Comparison of ENCODE assay signal across 23 cellular contexts in genomic region chr1:39694026-39694425, GRCh38. TPM values are rescaled to one million over a fixed set of nuclear protein-coding genes. Genes with fewer than 3 reads are reported as not detected.
DNase-seq lines count a peak whose midpoint lies in the region; FAIRE-seq lines count a peak whose summit lies in the region.
"Had no signal": no experiment of that assay in that cellular context is flagged by ENCODE, and none has a peak within 500 bp of the region (broad histone marks: within the 10 kb centered on the region; RNA-seq: fewer than 3 reads in every experiment).

No MANE protein-coding gene starts in this region.

- DNase-seq in stimulated activated CD4-positive, alpha-beta T cell treated with anti-CD3 and anti-CD28 coated beads, Interleukin-1b, Interleukin-23, amount 100 ng/mL, for 48 hours: peak; percentile 32
- no peak for DNase-seq in stimulated activated CD4-positive, alpha-beta T cell treated with anti-CD3 and anti-CD28 coated beads, Interleukin-4, amount 100 ng/mL, for 4 hours
- DNase-seq in RCC 7860 (ENCODE audit: low spot score): peak; percentile 46
- peak; percentile 33 for DNase-seq in glomerular visceral epithelial cell (ENCODE audit: extremely low spot score)
- no peak for DNase-seq in cerebellum (ENCODE audit: low spot score)
- no peak for DNase-seq in SHP77 treated with DMSO at 0.1 percent for 48 hours (lab: John Stamatoyannopoulos, UW)
- DNase-seq in NCI-H1092 (lab: John Stamatoyannopoulos, UW): no peak
- DNase-seq: activated CD4-positive, alpha-beta T cell treated with anti-CD3 and anti-CD28 coated beads, Interleukin-2, amount 10 ng/mL, durations not matched to agents 7 days and 5 days; aorta; Caco-2; EL; left ventricle myocardium inferior; NCI-H1417; ovary; T-helper 2 cell; testis; uterus had no signal

- FAIRE-seq in RCC 7860 (lab: Jason Lieb, UNC): no peak
- FAIRE-seq: H1, HepG2 had no signal

RNA-seq across cellular contexts. Expression of gene HPCAL4, which starts 2.8 kb away (rescaled TPM):
- total RNA-seq in cerebellum: 27.9 TPM
- total RNA-seq: aorta, HepG2, sciatic nerve had no signal

RNA-seq across cellular contexts. Expression of gene NT5C1A, which starts 22.1 kb away (rescaled TPM):
- 1.00 TPM for total RNA-seq in cerebellum
- total RNA-seq: activated CD4-positive, alpha-beta T cell treated with anti-CD3 and anti-CD28 coated beads, Interleukin-2, amount 10 ng/mL, durations not matched to agents 7 days and 5 days; Caco-2; H1; HepG2; mesothelial cell of epicardium; NCI-H460 had no signal

RNA-seq across cellular contexts. Expression of gene PPIE, which starts 44.7 kb away (rescaled TPM):
- total RNA-seq in cerebellum: 19.4 TPM

RNA-seq across cellular contexts. Expression of gene HEYL, which starts 54.6 kb away (rescaled TPM):
- 0.82 TPM for total RNA-seq in cerebellum
- total RNA-seq: activated CD4-positive, alpha-beta T cell treated with anti-CD3 and anti-CD28 coated beads, Interleukin-2, amount 10 ng/mL, durations not matched to agents 7 days and 5 days; natural killer cell treated with Interleukin-12 subunit alpha and Interleukin-12 subunit beta and Interleukin-15 and Interleukin-18, amount 100 ng/mL, for 72 hours had no signal

Comparison
In these comparisons a context has a peak if more than half of its experiments do, and no peak if none do; other contexts are left out.
1. DNase-seq: peak in stimulated activated CD4-positive, alpha-beta T cell treated with anti-CD3 and anti-CD28 coated beads, Interleukin-1b, Interleukin-23, amount 100 ng/mL, for 48 hours (single experiment), RCC 7860 (single experiment) and glomerular visceral epithelial cell (single experiment); none in stimulated activated CD4-positive, alpha-beta T cell treated with anti-CD3 and anti-CD28 coated beads, Interleukin-4, amount 100 ng/mL, for 4 hours (0 of 2), cerebellum (single experiment), SHP77 treated with DMSO at 0.1 percent for 48 hours (single experiment) and NCI-H1092 (single experiment).